Comparison of ENCODE assay signal across 18 cellular contexts in genomic region chr7:115349635-115350034, GRCh38.
DNase-seq lines count a peak whose midpoint lies in the region; ATAC-seq, FAIRE-seq and TF ChIP-seq lines count a peak whose summit lies in the region.
"Had no signal": no experiment of that assay in that cellular context is flagged by ENCODE, and none has a peak within 500 bp of the region (broad histone marks: within the 10 kb centered on the region; RNA-seq: fewer than 3 reads in every experiment).

No MANE protein-coding gene starts in this region.

- no peaks in the 10 kb centered on the region for H3K79me2 ChIP-seq in mammary epithelial cell (ENCODE audit: insufficient read depth, low read length)
- no peaks in the 10 kb centered on the region for H3K79me2 ChIP-seq in H1 (ENCODE audit: control insufficient read depth in 1 of 2, insufficient read depth in 2 of 2, low read length in 2 of 2)

- CTCF ChIA-PET in mammary epithelial cell (lab: Charles Lee; ENCODE audit: low non-redundant PET): no interaction called here
- CTCF ChIA-PET in MCF 10A (lab: Yijun Ruan, JAX): no interaction called here
- CTCF ChIA-PET in H1 (lab: Charles Lee; ENCODE audit: partially characterized antibody): no interaction called here

- no peaks in the 10 kb centered on the region for H3K23me2 ChIP-seq in H1 (ENCODE audit: low read depth, low read length)

- no peak overlapping the region for H4K91ac ChIP-seq in H1 (replicated peaks; ENCODE audit: insufficient read length, low read length)

- H4K20me1 ChIP-seq in mammary epithelial cell (ENCODE audit: insufficient read depth, low read length): no peaks in the 10 kb centered on the region
- no peaks in the 10 kb centered on the region for H4K20me1 ChIP-seq in H1 (replicated peaks in 1 of 2; ENCODE audit: control insufficient read depth in 1 of 2, insufficient read depth in 2 of 2, low read length in 2 of 2)

- FAIRE-seq in H1 (lab: Jason Lieb, UNC): no peak
- FAIRE-seq: GM12891 had no signal

- no peaks in the 10 kb centered on the region for H3K9me3 ChIP-seq in mammary epithelial cell (replicated peaks; ENCODE audit: insufficient read depth, low read length)
- no peaks in the 10 kb centered on the region for H3K9me3 ChIP-seq in H1 (ENCODE audit: insufficient read depth in 2 of 2, low read depth in 1 of 2, low read length in 1 of 2)

- H2BK20ac ChIP-seq in H1 (ENCODE audit: low read length): no peak overlapping the region

- no peak for TF ChIP-seq EP300 in H1 (IDR thresholded peaks at IDR 0.05; ENCODE audit: borderline replicate concordance in 1 of 2, low read depth in 2 of 2, low read length in 2 of 2)

- TF ChIP-seq RAD21 in H1 (IDR thresholded peaks at IDR 0.05 in 1 of 2, conservative IDR thresholded peaks at IDR 0.05 in 1 of 2; ENCODE audit: low read depth in 2 of 2, low read length in 2 of 2): no peak

- POLR2A ChIA-PET in MCF 10A (lab: Yijun Ruan, JAX): no interaction called here
- POLR2A ChIA-PET in H1 (lab: Charles Lee; ENCODE audit: partially characterized antibody): no interaction called here

- H3K4me1 Mint-ChIP-seq in MCF 10A (ENCODE audit: insufficient read depth, unreplicated experiment): no peaks in the 10 kb centered on the region
- no peaks in the 10 kb centered on the region for H3K4me1 Mint-ChIP-seq in stimulated activated naive B cell treated with anti-CD40 and anti-IgM and Interleukin-4, amounts not matched to agents 10 μg/mL and 1 μg/mL and 100 μg/mL, for 72 hours
- H3K4me1 Mint-ChIP-seq: CD4-positive, alpha-beta memory T cell had no signal

- no peak overlapping the region for H3K23ac ChIP-seq in H1 (ENCODE audit: insufficient read length)

- in situ Hi-C loops in mammary epithelial cell (cut with MboI; ENCODE audit: low sequenced_read_pairs in 2 of 2): no loop called here

- H4K5ac ChIP-seq in H1 (ENCODE audit: insufficient read length, low read depth, low read length): no peak overlapping the region

- ATAC-seq in foreskin keratinocyte: peak; percentile 44
- no peak for ATAC-seq in stimulated activated naive B cell treated with anti-CD40 and anti-IgM and Interleukin-4, amounts not matched to agents 10 μg/mL and 1 μg/mL and 100 μg/mL, for 72 hours (replicated peaks)

- no peak overlapping the region for H3K4me3 Mint-ChIP-seq in MCF 10A (ENCODE audit: unreplicated experiment)
- H3K4me3 Mint-ChIP-seq in stimulated activated naive B cell treated with anti-CD40 and anti-IgM and Interleukin-4, amounts not matched to agents 10 μg/mL and 1 μg/mL and 100 μg/mL, for 72 hours: no peak overlapping the region
- H3K4me3 Mint-ChIP-seq: CD4-positive, alpha-beta memory T cell had no signal

- H3K4me2 ChIP-seq in mammary epithelial cell (ENCODE audit: insufficient read depth, low read depth, low read length) (no peak overlapping the region), H1 (ENCODE audit: insufficient read depth in 1 of 2, low read depth in 2 of 2, low read length in 2 of 2) (no peak overlapping the region)

- H2BK120ac ChIP-seq in H1 (replicated peaks; ENCODE audit: low read depth, low read length): no peak overlapping the region

- H3K4me1 ChIP-seq in mammary epithelial cell (ENCODE audit: insufficient read depth, low read length): peaks cover 18% of the 10 kb centered on the region
- H3K4me1 ChIP-seq in H1 (replicated peaks in 1 of 4; ENCODE audit: control insufficient read depth in 3 of 4, insufficient read depth in 4 of 4, low read length in 3 of 4): no peaks in the 10 kb centered on the region
- peaks cover 21% of the 10 kb centered on the region for H3K4me1 ChIP-seq in foreskin keratinocyte

- no peaks in the 10 kb centered on the region for H3K9me3 Mint-ChIP-seq in MCF 10A (ENCODE audit: unreplicated experiment)
- H3K9me3 Mint-ChIP-seq in stimulated activated naive B cell treated with anti-CD40 and anti-IgM and Interleukin-4, amounts not matched to agents 10 μg/mL and 1 μg/mL and 100 μg/mL, for 72 hours: no peaks in the 10 kb centered on the region

- no peak overlapping the region for H4K8ac ChIP-seq in H1 (ENCODE audit: extremely low read depth, insufficient read depth, low read length)

- no peak for TF ChIP-seq POLR2A in H1 (IDR thresholded peaks at IDR 0.05; ENCODE audit: control extremely low read depth in 1 of 2, low read depth in 2 of 2, low read length in 2 of 2)

- intact Hi-C loops in mammary epithelial cell (cut with micrococcal nuclease): loop anchor here (10.0 kb wide), 3 partner anchors 125 to 485 kb away; no protein-coding TSS in a partner anchor
- intact Hi-C loops in MCF 10A (cut with micrococcal nuclease): loop anchor here (10.0 kb wide), 2 partner anchors 335 to 485 kb away; no protein-coding TSS in a partner anchor

- H3K36me3 ChIP-seq in mammary epithelial cell (ENCODE audit: insufficient read depth, low read length) (no peaks in the 10 kb centered on the region), H1 (ENCODE audit: control insufficient read depth in 2 of 4, insufficient read depth in 4 of 4, low read length in 3 of 4) (no peaks in the 10 kb centered on the region)

- H2AK5ac ChIP-seq in H1 (ENCODE audit: low read depth, low read length): no peak overlapping the region

- no peak overlapping the region for H2BK12ac ChIP-seq in H1 (ENCODE audit: low read depth, low read length)

- H3K14ac ChIP-seq in H1 (ENCODE audit: insufficient read length): no peak overlapping the region

- H3K56ac ChIP-seq in H1 (replicated peaks; ENCODE audit: insufficient read length, low read depth, low read length): no peak overlapping the region

- dilution Hi-C loops in mammary epithelial cell (cut with HindIII; ENCODE audit: low sequenced_read_pairs): no loop called here

- BruUV-seq in mammary epithelial cell (replicated peaks; lab: Mats Ljungman, UMichigan) (no TSS peak), MCF 10A (replicated peaks; lab: Mats Ljungman, UMichigan) (no TSS peak)

- no peak for TF ChIP-seq CTCF in mammary epithelial cell (conservative IDR thresholded peaks at IDR 0.05 in 1 of 2, IDR thresholded peaks at IDR 0.05 in 1 of 2; ENCODE audit: extremely low read depth in 1 of 2, insufficient read depth in 1 of 2, low read depth in 1 of 2, low read length in 2 of 2)
- TF ChIP-seq CTCF in MCF 10A (IDR thresholded peaks at IDR 0.05; ENCODE audit: unreplicated experiment): no peak
- TF ChIP-seq CTCF in H1 (IDR thresholded peaks at IDR 0.05; ENCODE audit: control extremely low read depth in 1 of 3, insufficient read depth in 1 of 3, low read depth in 1 of 3, low read length in 3 of 3): no peak
- no peak for TF ChIP-seq CTCF in foreskin keratinocyte (conservative IDR thresholded peaks at IDR 0.05)

- H3K27ac Mint-ChIP-seq in MCF 10A (ENCODE audit: low read depth, unreplicated experiment): no peak overlapping the region
- no peak overlapping the region for H3K27ac Mint-ChIP-seq in stimulated activated naive B cell treated with anti-CD40 and anti-IgM and Interleukin-4, amounts not matched to agents 10 μg/mL and 1 μg/mL and 100 μg/mL, for 72 hours

- no peak overlapping the region for H3K4me3 ChIP-seq in mammary epithelial cell (replicated peaks in 1 of 3; ENCODE audit: insufficient read depth in 1 of 3, low read depth in 2 of 3, low read length in 3 of 3)
- no peak overlapping the region for H3K4me3 ChIP-seq in H1 (ENCODE audit: extremely low read depth in 1 of 4, insufficient read depth in 2 of 4, low read depth in 3 of 4, low read length in 4 of 4)

- WGBS in mammary epithelial cell (ENCODE audit: low coverage, missing lambda C conversion rate): 100% methylated on average over 1 of the region's 1 CpG
- 85% methylated on average over 1 of the region's 1 CpG; no CpG with 5 or more reads in 1 of the 2 experiments for WGBS in H1 (ENCODE audit: extremely low coverage in 1 of 2, insufficient coverage in 1 of 2, insufficient read length in 1 of 2, insufficient replicate concordance in 2 of 2, low coverage in 1 of 2, low lambda C conversion rate in 2 of 2, missing lambda C conversion rate in 1 of 2), 2 experiments

- peaks cover 86% of the 10 kb centered on the region for H3K27me3 Mint-ChIP-seq in MCF 10A (ENCODE audit: insufficient read depth, unreplicated experiment)
- peaks cover 6 to 8% of the 10 kb centered on the region in 2 donors for H3K27me3 Mint-ChIP-seq in stimulated activated naive B cell treated with anti-CD40 and anti-IgM and Interleukin-4, amounts not matched to agents 10 μg/mL and 1 μg/mL and 100 μg/mL, for 72 hours

- no peak for DNase-seq in mammary epithelial cell
- DNase-seq in MCF 10A (ENCODE audit: unreplicated experiment): no peak
- no peak for DNase-seq in H1 (ENCODE audit: low read depth in 1 of 2, low spot score in 2 of 2)
- peak in 1 of 2 donors; percentile 31 for DNase-seq in foreskin keratinocyte
- DNase-seq in islet precursor cell: no peak
- no peak for DNase-seq in stimulated activated naive B cell treated with anti-CD40 and anti-IgM and Interleukin-4, amounts not matched to agents 10 μg/mL and 1 μg/mL and 100 μg/mL, for 72 hours
- DNase-seq in activated T-cell treated with anti-CD3 and anti-CD28 coated beads, Interleukin-2, amount 50 U/mL, for 48 hours: no peak
- DNase-seq: C1 segment of cervical spinal cord, Calu3, COR-L47, DMS53, DMS79 treated with DMSO at 0.1 percent for 48 hours, GF-D8, GOT3, H7, HCEC 1CT had no signal

- no peaks in the 10 kb centered on the region for H3K36me3 Mint-ChIP-seq in MCF 10A (ENCODE audit: insufficient read depth, unreplicated experiment)
- no peaks in the 10 kb centered on the region for H3K36me3 Mint-ChIP-seq in stimulated activated naive B cell treated with anti-CD40 and anti-IgM and Interleukin-4, amounts not matched to agents 10 μg/mL and 1 μg/mL and 100 μg/mL, for 72 hours
- H3K36me3 Mint-ChIP-seq: CD4-positive, alpha-beta memory T cell had no signal

- H2BK5ac ChIP-seq in H1 (ENCODE audit: low read depth, low read length): no peak overlapping the region

- H3K27ac ChIP-seq in mammary epithelial cell (ENCODE audit: insufficient read depth, low read depth, low read length) (no peak overlapping the region), H1 (ENCODE audit: low read depth, low read length) (no peak overlapping the region), foreskin keratinocyte (no peak overlapping the region)

- 0 out of 2 replicates have a peak overlapping the region, but pooled peaks have one; percentile 61 for H2BK15ac ChIP-seq in H1 (ENCODE audit: low read length)

- H3K27me3 ChIP-seq in mammary epithelial cell (ENCODE audit: insufficient read depth, low read length) (no peaks in the 10 kb centered on the region), H1 (replicated peaks in 1 of 4; ENCODE audit: control insufficient read depth in 3 of 4, extremely low read depth in 1 of 4, insufficient read depth in 3 of 4, low read length in 3 of 4) (peaks cover 0 to 1% (median 0%) of the 10 kb centered on the region in 4 experiments; a peak in 1 of 7 replicates), foreskin keratinocyte (no peaks in the 10 kb centered on the region)

- no peak overlapping the region for H3K4ac ChIP-seq in H1 (replicated peaks; ENCODE audit: insufficient read length, low read depth, low read length)

- H3K9ac ChIP-seq in mammary epithelial cell (ENCODE audit: insufficient read depth, low read length): no peak overlapping the region
- H3K9ac ChIP-seq in H1 (replicated peaks in 1 of 4; ENCODE audit: extremely low read depth in 1 of 4, low read depth in 3 of 4, low read length in 3 of 4): no peak overlapping the region; a peak in 1 of 7 replicates

- peak overlapping the region; percentile 27 for H2AFZ ChIP-seq in mammary epithelial cell (ENCODE audit: low read depth, low read length)
- H2AFZ ChIP-seq in H1 (ENCODE audit: low read length): no peak overlapping the region

- no peak overlapping the region for H3K18ac ChIP-seq in H1 (ENCODE audit: extremely low read depth, low read length)

- no peaks in the 10 kb centered on the region for H3K79me1 ChIP-seq in H1 (ENCODE audit: low read depth, low read length)
